Comparison of ENCODE assay signal across 1 cellular context in the genomic region with DNA sequence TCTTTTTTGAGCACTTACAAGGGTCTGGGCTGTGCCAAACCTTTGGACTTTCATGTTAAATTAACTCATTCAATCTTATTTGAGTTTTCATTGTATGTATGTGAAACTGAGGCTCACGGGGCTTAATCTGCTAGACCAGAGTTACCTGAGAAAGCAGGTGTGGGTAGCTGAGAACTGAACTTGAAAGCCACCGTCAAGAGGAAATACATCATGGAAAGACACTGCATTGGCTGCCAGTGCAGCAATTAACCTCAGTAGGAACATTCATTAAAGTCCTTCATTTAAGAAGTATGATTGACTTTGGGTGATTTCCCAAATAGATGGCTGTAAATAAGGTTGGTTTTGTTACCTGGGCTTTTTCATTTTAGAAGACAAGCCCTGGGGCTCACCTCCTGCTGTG.
TF ChIP-seq lines count a peak whose summit lies in the region.

No MANE protein-coding gene starts in this region.

TF ChIP-seq in GM12878, 131 proteins besides CTCF, POLR2A, EP300 and RAD21:
- TF ChIP-seq, protein P1, sequence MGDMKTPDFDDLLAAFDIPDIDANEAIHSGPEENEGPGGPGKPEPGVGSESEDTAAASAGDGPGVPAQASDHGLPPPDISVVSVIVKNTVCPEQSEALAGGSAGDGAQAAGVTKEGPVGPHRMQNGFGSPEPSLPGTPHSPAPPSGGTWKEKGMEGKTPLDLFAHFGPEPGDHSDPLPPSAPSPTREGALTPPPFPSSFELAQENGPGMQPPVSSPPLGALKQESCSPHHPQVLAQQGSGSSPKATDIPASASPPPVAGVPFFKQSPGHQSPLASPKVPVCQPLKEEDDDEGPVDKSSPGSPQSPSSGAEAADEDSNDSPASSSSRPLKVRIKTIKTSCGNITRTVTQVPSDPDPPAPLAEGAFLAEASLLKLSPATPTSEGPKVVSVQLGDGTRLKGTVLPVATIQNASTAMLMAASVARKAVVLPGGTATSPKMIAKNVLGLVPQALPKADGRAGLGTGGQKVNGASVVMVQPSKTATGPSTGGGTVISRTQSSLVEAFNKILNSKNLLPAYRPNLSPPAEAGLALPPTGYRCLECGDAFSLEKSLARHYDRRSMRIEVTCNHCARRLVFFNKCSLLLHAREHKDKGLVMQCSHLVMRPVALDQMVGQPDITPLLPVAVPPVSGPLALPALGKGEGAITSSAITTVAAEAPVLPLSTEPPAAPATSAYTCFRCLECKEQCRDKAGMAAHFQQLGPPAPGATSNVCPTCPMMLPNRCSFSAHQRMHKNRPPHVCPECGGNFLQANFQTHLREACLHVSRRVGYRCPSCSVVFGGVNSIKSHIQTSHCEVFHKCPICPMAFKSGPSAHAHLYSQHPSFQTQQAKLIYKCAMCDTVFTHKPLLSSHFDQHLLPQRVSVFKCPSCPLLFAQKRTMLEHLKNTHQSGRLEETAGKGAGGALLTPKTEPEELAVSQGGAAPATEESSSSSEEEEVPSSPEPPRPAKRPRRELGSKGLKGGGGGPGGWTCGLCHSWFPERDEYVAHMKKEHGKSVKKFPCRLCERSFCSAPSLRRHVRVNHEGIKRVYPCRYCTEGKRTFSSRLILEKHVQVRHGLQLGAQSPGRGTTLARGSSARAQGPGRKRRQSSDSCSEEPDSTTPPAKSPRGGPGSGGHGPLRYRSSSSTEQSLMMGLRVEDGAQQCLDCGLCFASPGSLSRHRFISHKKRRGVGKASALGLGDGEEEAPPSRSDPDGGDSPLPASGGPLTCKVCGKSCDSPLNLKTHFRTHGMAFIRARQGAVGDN (IDR thresholded peaks at IDR 0.05), result no peak
- peak; percentile 62; the same call in 1 of the 2 replicates for TF ChIP-seq MTA2 (IDR thresholded peaks at IDR 0.05; ENCODE audit: low read depth)
TF ChIP-seq in GM12878: peak in this region for 1.
